18 cellular contexts compared by ENCODE assay signal in the genomic region with DNA sequence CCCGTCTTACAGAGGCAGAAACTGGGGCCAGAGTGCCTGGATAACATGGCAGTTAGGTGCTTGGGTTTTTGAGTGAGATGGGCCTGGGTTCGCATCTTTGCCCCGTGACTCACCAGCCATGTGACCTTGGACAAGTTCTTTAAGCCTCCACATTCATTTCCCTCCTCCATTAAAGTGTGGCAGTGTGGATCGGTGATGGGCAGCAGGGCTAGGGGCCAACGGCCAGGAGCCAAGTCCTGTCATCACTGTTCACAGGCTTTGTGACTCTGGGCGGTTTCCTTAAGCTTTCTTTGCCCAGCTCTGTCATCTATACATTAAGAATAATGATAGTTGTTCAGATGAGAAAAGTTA.
DNase-seq lines count a peak whose midpoint lies in the region; ATAC-seq and TF ChIP-seq lines count a peak whose summit lies in the region.
"Had no signal": no experiment of that assay in that cellular context is flagged by ENCODE, and none has a peak within 500 bp of the region (broad histone marks: within the 10 kb centered on the region; RNA-seq: fewer than 3 reads in every experiment).

No MANE protein-coding gene starts in this region.

- DNase-seq in Daoy (ENCODE audit: low read depth), result peak; percentile 84
- peak; percentile 96 for DNase-seq in M059J (ENCODE audit: low read depth)
- peak; percentile 13 for DNase-seq in brain microvascular endothelial cell
- peak; percentile 57 for DNase-seq in kidney glomerular epithelial cell (lab: John Stamatoyannopoulos, UW)
- no peak for DNase-seq in DMS153 (lab: John Stamatoyannopoulos, UW)
- DNase-seq in activated CD4-positive, CD25-positive, alpha-beta regulatory T cell (lab: John Stamatoyannopoulos, UW), result no peak
- no peak for DNase-seq in stimulated activated CD4-positive, alpha-beta T cell treated with anti-CD3 and anti-CD28 coated beads, Interleukin-4, amount 100 ng/mL, for 1 hour
- DNase-seq: activated CD4-positive, alpha-beta T cell treated with anti-CD3 and anti-CD28 coated beads, Interleukin-2, amount 10 ng/mL, durations not matched to agents 24 days and 14 days; activated naive CD8-positive, alpha-beta T cell treated with anti-CD3 and anti-CD28 coated beads, Interleukin-2, amount 50 U/mL, for 24 hours; activated T-cell treated with anti-CD3 and anti-CD28 coated beads, Interleukin-2, amount 50 U/mL, for 1 hour; Calu3; mesendoderm; NCI-H1694 treated with DMSO at 0.1 percent for 48 hours; nucleus accumbens; small intestine had no signal

- no peak overlapping the region for H3K27ac ChIP-seq in brain microvascular endothelial cell
- H3K27ac ChIP-seq: esophagus muscularis mucosa had no signal

- H3K27me3 ChIP-seq in brain microvascular endothelial cell (replicated peaks), result no peaks in the 10 kb centered on the region
- H3K27me3 ChIP-seq: esophagus muscularis mucosa had no signal

- H3K36me3 ChIP-seq in brain microvascular endothelial cell (replicated peaks), result no peaks in the 10 kb centered on the region
- H3K36me3 ChIP-seq: esophagus muscularis mucosa had no signal

- no peak for TF ChIP-seq CTCF in brain microvascular endothelial cell (IDR thresholded peaks at IDR 0.05; ENCODE audit: low read depth, low read length, missing control alignments)

- H3K4me3 ChIP-seq in brain microvascular endothelial cell (ENCODE audit: low read depth, low read length), result no peak overlapping the region
- H3K4me3 ChIP-seq: esophagus muscularis mucosa, K562 had no signal

- in situ Hi-C loops in brain microvascular endothelial cell (cut with HindIII; ENCODE audit: low pct_ligation_motif_present, low sequenced_read_pairs), result no loop called here

- no peak for ATAC-seq in GM18519 (IDR thresholded peaks at IDR 0.05; ENCODE audit: low FRiP score, unreplicated experiment)
- ATAC-seq: activated naive CD8-positive, alpha-beta T cell treated with anti-CD3 and anti-CD28 coated beads, Interleukin-2, amount 50 U/mL, for 24 hours; K562 had no signal

Comparison
In these comparisons a context has a peak if more than half of its experiments do, and no peak if none do; other contexts are left out.
1. DNase-seq: peak in Daoy (single experiment), M059J (single experiment), brain microvascular endothelial cell (single experiment) and kidney glomerular epithelial cell (single experiment); none in DMS153 (single experiment), activated CD4-positive, CD25-positive, alpha-beta regulatory T cell (0 of 4) and stimulated activated CD4-positive, alpha-beta T cell treated with anti-CD3 and anti-CD28 coated beads, Interleukin-4, amount 100 ng/mL, for 1 hour (single experiment).